In genomic region chr2:38533180-38533579, GRCh38 we compare ENCODE assay signal across 10 cellular contexts.
DNase-seq lines count a peak whose midpoint lies in the region; ATAC-seq and TF ChIP-seq lines count a peak whose summit lies in the region.
"Had no signal": no experiment of that assay in that cellular context is flagged by ENCODE, and none has a peak within 500 bp of the region (broad histone marks: within the 10 kb centered on the region; RNA-seq: fewer than 3 reads in every experiment).

No MANE protein-coding gene starts in this region.

- ATAC-seq in GM19372 (IDR thresholded peaks at IDR 0.05; ENCODE audit: low read depth, unreplicated experiment) (peak; percentile 88), HG02970 (IDR thresholded peaks at IDR 0.05; ENCODE audit: low FRiP score, unreplicated experiment) (peak; percentile 82)
- ATAC-seq: Panc1 had no signal

- H2AFZ ChIP-seq in OCI-LY3 (ENCODE audit: low read depth, low read length): peak overlapping the region; percentile 66

- no peaks in the 10 kb centered on the region for H3K79me2 ChIP-seq in OCI-LY3 (ENCODE audit: low read length)

- H3K27ac ChIP-seq in OCI-LY3 (ENCODE audit: low read length) (peak overlapping the region; percentile 80), thyroid gland (no peak overlapping the region), vagina (no peak overlapping the region)

- peak; percentile 35 to 37 for DNase-seq in thyroid gland
- DNase-seq in central memory CD4-positive, alpha-beta T cell: no peak
- no peak for DNase-seq in activated effector memory CD4-positive, alpha-beta T cell treated with Interleukin-2 at 50 U/mL for 16 hours
- no peak for DNase-seq in vagina (ENCODE audit: extremely low spot score in 2 of 2)
- no peak for DNase-seq in D341Med (ENCODE audit: low spot score)
- DNase-seq: activated naive CD4-positive, alpha-beta T cell treated with anti-CD3 and anti-CD28 coated beads, Interleukin-2, amount 50 U/mL, for 16 hours had no signal

- H3K36me3 ChIP-seq in OCI-LY3 (replicated peaks; ENCODE audit: low read depth, low read length): no peaks in the 10 kb centered on the region
- H3K36me3 ChIP-seq in thyroid gland: no peaks in the 10 kb centered on the region
- no peaks in the 10 kb centered on the region for H3K36me3 ChIP-seq in vagina

- H3K4me3 ChIP-seq in OCI-LY3 (ENCODE audit: low read length) (peak overlapping the region; percentile 46), thyroid gland (replicated peaks in 1 of 3) (no peak overlapping the region), vagina (peak overlapping the region in 1 of 2 donors; percentile 52)

- WGBS in thyroid gland, 2 donors: 66 to 69% methylated on average over 9 of the region's 9 CpGs

- peaks cover 44% of the 10 kb centered on the region for H3K4me1 ChIP-seq in OCI-LY3 (ENCODE audit: low read length)
- peaks cover 4 to 9% of the 10 kb centered on the region in 2 donors for H3K4me1 ChIP-seq in thyroid gland
- peaks cover 17% of the 10 kb centered on the region for H3K4me1 ChIP-seq in vagina

- TF ChIP-seq POLR2A in thyroid gland (IDR thresholded peaks at IDR 0.05) (no peak), vagina (IDR thresholded peaks at IDR 0.05) (no peak)

- H3K27me3 ChIP-seq in OCI-LY3 (ENCODE audit: low read depth, low read length) (no peaks in the 10 kb centered on the region), thyroid gland (no peaks in the 10 kb centered on the region), vagina (no peaks in the 10 kb centered on the region)

- H3K9me3 ChIP-seq in OCI-LY3 (ENCODE audit: insufficient read depth, low read length) (no peaks in the 10 kb centered on the region), thyroid gland (no peaks in the 10 kb centered on the region), vagina (no peaks in the 10 kb centered on the region)

- intact Hi-C loops in thyroid gland (cut with DNase I) (no loop called here), vagina (cut with DNase I) (no loop called here)

- H3K4me2 ChIP-seq in OCI-LY3 (ENCODE audit: low read length): peak overlapping the region; percentile 72

- peak overlapping the region; percentile 57 for H3K9ac ChIP-seq in OCI-LY3 (ENCODE audit: low read length)

- TF ChIP-seq CTCF in OCI-LY3 (IDR thresholded peaks at IDR 0.05; ENCODE audit: low read depth, low read length) (no peak), thyroid gland (IDR thresholded peaks at IDR 0.05) (no peak), vagina (IDR thresholded peaks at IDR 0.05) (no peak)

- no peaks in the 10 kb centered on the region for H4K20me1 ChIP-seq in OCI-LY3 (ENCODE audit: insufficient read depth, low read length)

Comparison
In these comparisons a context has a peak if more than half of its experiments do, and no peak if none do; other contexts are left out.
1. DNase-seq: peak in thyroid gland (2 of 2); none in central memory CD4-positive, alpha-beta T cell (single experiment), activated effector memory CD4-positive, alpha-beta T cell treated with Interleukin-2 at 50 U/mL for 16 hours (single experiment), vagina (0 of 2) and D341Med (single experiment).